8 cellular contexts compared by ENCODE assay signal in genomic region chr10:62818426-62819011, GRCh38. TPM values are rescaled to one million over a fixed set of nuclear protein-coding genes. Genes with fewer than 3 reads are reported as not detected.
DNase-seq lines count a peak whose midpoint lies in the region; ATAC-seq and TF ChIP-seq lines count a peak whose summit lies in the region.

No MANE protein-coding gene starts in this region.

- intact Hi-C loops in activated CD4-positive, alpha-beta T cell treated with anti-CD3 and anti-CD28 coated beads for 36 hours (cut with DNase I, micrococcal nuclease): loop anchor here (1.0 to 10.0 kb wide), 12 partner anchors 35 to 814 kb away; partner anchors contain the start of gene REEP3 (in 1 of the 2)
- intact Hi-C loops in naive thymus-derived CD4-positive, alpha-beta T cell (cut with micrococcal nuclease): loop anchor here (1.0 to 10.0 kb wide), 14 partner anchors 126 to 904 kb away; partner anchors contain the start of gene RTKN2 (in 2 of the 2)

- ATAC-seq in activated CD4-positive, alpha-beta T cell treated with anti-CD3 and anti-CD28 coated beads for 36 hours: no peak
- no peak for ATAC-seq in naive thymus-derived CD4-positive, alpha-beta T cell
- no peak for ATAC-seq in thoracic aorta (ENCODE audit: insufficient number of reproducible peaks, low FRiP score, low read depth)
- ATAC-seq in GM18861 (IDR thresholded peaks at IDR 0.05; ENCODE audit: unreplicated experiment): no peak

- H3K27me3 ChIP-seq in H7 (ENCODE audit: control insufficient read depth, insufficient read depth, low read length) (peaks cover 60% of the 10 kb centered on the region), thoracic aorta (replicated peaks; ENCODE audit: insufficient read depth) (no peaks in the 10 kb centered on the region)
- peaks cover 32% of the 10 kb centered on the region for H3K27me3 ChIP-seq in effector memory CD4-positive, alpha-beta T cell (replicated peaks; ENCODE audit: control insufficient read depth, insufficient read depth, low read length, poor library complexity, severe bottlenecking)
- peaks cover 3 to 7% of the 10 kb centered on the region in 2 donors for H3K27me3 ChIP-seq in naive thymus-derived CD4-positive, alpha-beta T cell (ENCODE audit: control insufficient read depth in 2 of 2, insufficient read depth in 2 of 2, low read length in 2 of 2)

- H3K9me3 ChIP-seq in effector memory CD4-positive, alpha-beta T cell (ENCODE audit: control insufficient read depth, low read length): no peaks in the 10 kb centered on the region
- H3K9me3 ChIP-seq in naive thymus-derived CD4-positive, alpha-beta T cell (ENCODE audit: control insufficient read depth in 2 of 3, low read length in 3 of 3): no peaks in the 10 kb centered on the region
- no peaks in the 10 kb centered on the region for H3K9me3 ChIP-seq in thoracic aorta

- peaks cover 27% of the 10 kb centered on the region for H3K4me1 Mint-ChIP-seq in activated CD4-positive, alpha-beta T cell treated with anti-CD3 and anti-CD28 coated beads for 36 hours
- peaks cover 28 to 45% (median 36%) of the 10 kb centered on the region in 7 donors for H3K4me1 Mint-ChIP-seq in naive thymus-derived CD4-positive, alpha-beta T cell

- H3K9me3 Mint-ChIP-seq in activated CD4-positive, alpha-beta T cell treated with anti-CD3 and anti-CD28 coated beads for 36 hours (ENCODE audit: low read depth): no peaks in the 10 kb centered on the region
- H3K9me3 Mint-ChIP-seq in naive thymus-derived CD4-positive, alpha-beta T cell: peaks cover 0 to 2% (median 0%) of the 10 kb centered on the region in 11 donors

- peaks cover 22% of the 10 kb centered on the region for H3K27me3 Mint-ChIP-seq in activated CD4-positive, alpha-beta T cell treated with anti-CD3 and anti-CD28 coated beads for 36 hours
- peaks cover 26 to 67% (median 31%) of the 10 kb centered on the region in 5 donors for H3K27me3 Mint-ChIP-seq in naive thymus-derived CD4-positive, alpha-beta T cell

- H3K4me3 Mint-ChIP-seq in activated CD4-positive, alpha-beta T cell treated with anti-CD3 and anti-CD28 coated beads for 36 hours: peak overlapping the region; percentile 99
- peak overlapping the region; percentile 83 to 100 (median 97) for H3K4me3 Mint-ChIP-seq in naive thymus-derived CD4-positive, alpha-beta T cell

- H3K36me3 ChIP-seq in H7 (replicated peaks; ENCODE audit: control insufficient read depth, insufficient read depth, low read length) (no peaks in the 10 kb centered on the region), thoracic aorta (no peaks in the 10 kb centered on the region)
- H3K36me3 ChIP-seq in effector memory CD4-positive, alpha-beta T cell (ENCODE audit: control insufficient read depth, insufficient read depth, low read length): no peaks in the 10 kb centered on the region
- no peaks in the 10 kb centered on the region for H3K36me3 ChIP-seq in naive thymus-derived CD4-positive, alpha-beta T cell (ENCODE audit: control insufficient read depth in 2 of 3, insufficient read depth in 3 of 3, low read length in 3 of 3)

- H3K4me1 ChIP-seq in effector memory CD4-positive, alpha-beta T cell (ENCODE audit: control insufficient read depth, insufficient read depth, low read length, poor library complexity, severe bottlenecking): peaks cover 41% of the 10 kb centered on the region
- H3K4me1 ChIP-seq in naive thymus-derived CD4-positive, alpha-beta T cell (ENCODE audit: control insufficient read depth in 2 of 2, insufficient read depth in 2 of 2, low read length in 2 of 2): peaks cover 17 to 23% of the 10 kb centered on the region in 2 donors
- peaks cover 20 to 44% of the 10 kb centered on the region in 2 donors for H3K4me1 ChIP-seq in thoracic aorta (ENCODE audit: control insufficient read depth in 1 of 2, low read depth in 2 of 2)

- POLR2A ChIA-PET in activated CD4-positive, alpha-beta T cell treated with anti-CD3 and anti-CD28 coated beads for 36 hours (lab: Charles Lee): interaction anchor here (0.5 to 2.5 kb wide), 6 partner anchors 12 to 287 kb away, joined by 3 to 15 read pairs (median 4); no protein-coding TSS in a partner anchor
- POLR2A ChIA-PET in naive thymus-derived CD4-positive, alpha-beta T cell (lab: Charles Lee): interaction anchor here (3.0 to 5.8 kb wide), 3 partner anchors 14 to 314 kb away, joined by 15 to 80 read pairs (median 43); partner anchors contain the start of genes ADO and NRBF2

- no peak overlapping the region for H3K27ac ChIP-seq in effector memory CD4-positive, alpha-beta T cell (ENCODE audit: insufficient read depth, low read length, poor library complexity, severe bottlenecking)
- no peak overlapping the region for H3K27ac ChIP-seq in naive thymus-derived CD4-positive, alpha-beta T cell (ENCODE audit: low read depth, low read length)
- H3K27ac ChIP-seq in thoracic aorta: no peak overlapping the region

- H3K27ac Mint-ChIP-seq in activated CD4-positive, alpha-beta T cell treated with anti-CD3 and anti-CD28 coated beads for 36 hours: peak overlapping the region; percentile 86
- peak overlapping the region in 2 of 9 donors; percentile 58 to 90 for H3K27ac Mint-ChIP-seq in naive thymus-derived CD4-positive, alpha-beta T cell

- H3K4me3 ChIP-seq in H7 (ENCODE audit: insufficient read depth, low read depth, low read length) (peak overlapping the region; percentile 26), thoracic aorta (peak overlapping the region; percentile 95)
- H3K4me3 ChIP-seq in effector memory CD4-positive, alpha-beta T cell (ENCODE audit: insufficient read depth, low read depth, low read length, poor library complexity, severe bottlenecking): peak overlapping the region; percentile 91
- H3K4me3 ChIP-seq in naive thymus-derived CD4-positive, alpha-beta T cell (ENCODE audit: low read length): peak overlapping the region; percentile 69

- peak; percentile 87 for DNase-seq in H7
- DNase-seq in activated CD4-positive, alpha-beta T cell treated with anti-CD3 and anti-CD28 coated beads for 36 hours: peak; percentile 82
- peak in 2 of 3 donors; percentile 15 to 30 for DNase-seq in effector memory CD4-positive, alpha-beta T cell
- peak in 8 of 9 donors; percentile 13 to 76 (median 38) for DNase-seq in naive thymus-derived CD4-positive, alpha-beta T cell
- DNase-seq in thoracic aorta (ENCODE audit: low spot score): no peak
- DNase-seq in effector CD8-positive, alpha-beta T cell (lab: John Stamatoyannopoulos, UW): no peak
- no peak for DNase-seq in 8988T

- CTCF ChIA-PET in activated CD4-positive, alpha-beta T cell treated with anti-CD3 and anti-CD28 coated beads for 36 hours (lab: Charles Lee): interaction anchor here (0.7 to 4.2 kb wide), 23 partner anchors 12 to 829 kb away, joined by 3 to 51 read pairs (median 5); partner anchors contain the start of gene NRBF2
- CTCF ChIA-PET in naive thymus-derived CD4-positive, alpha-beta T cell (lab: Charles Lee): interaction anchor here (0.9 to 3.9 kb wide), 13 partner anchors 12 to 381 kb away, joined by 3 to 42 read pairs (median 5); no protein-coding TSS in a partner anchor

- no peak for TF ChIP-seq CTCF in thoracic aorta (IDR thresholded peaks at IDR 0.05)

- H3K36me3 Mint-ChIP-seq in activated CD4-positive, alpha-beta T cell treated with anti-CD3 and anti-CD28 coated beads for 36 hours (ENCODE audit: low read depth): peaks cover 26% of the 10 kb centered on the region
- peaks cover 0 to 7% (median 0%) of the 10 kb centered on the region in 5 donors for H3K36me3 Mint-ChIP-seq in naive thymus-derived CD4-positive, alpha-beta T cell

RNA-seq across cellular contexts. Expression of gene EGR2, which starts 2.4 kb away (rescaled TPM):
- total RNA-seq in H7 (2014; rRNA removed; shearing (Covaris generic)): 0.14 and 0.96 TPM in 2 replicates
- 10 to 100 TPM; 46.0 to 53.9 TPM for total RNA-seq in activated CD4-positive, alpha-beta T cell treated with anti-CD3 and anti-CD28 coated beads for 36 hours
- 10 to 100 TPM in 2 of 5 experiments, 1 to 10 TPM in 1, under 1 TPM in 2; 0.46 to 14.2 (median 2.7) TPM for total RNA-seq in naive thymus-derived CD4-positive, alpha-beta T cell
- under 1 TPM in 1 of 2 donors, not detected in 1; 0.15 TPM for polyA plus RNA-seq in naive thymus-derived CD4-positive, alpha-beta T cell
- total RNA-seq in thoracic aorta: 1 to 10 TPM in 1 of 2 donors, under 1 TPM in 1; 0.95 to 3.3 TPM

RNA-seq across cellular contexts. Expression of gene ADO, which starts 14.0 kb away (rescaled TPM):
- 48.5 and 51.0 TPM in 2 replicates for total RNA-seq in H7 (2014; rRNA removed; shearing (Covaris generic))
- total RNA-seq in activated CD4-positive, alpha-beta T cell treated with anti-CD3 and anti-CD28 coated beads for 36 hours: 10 to 100 TPM; 21.5 to 23.2 TPM
- 10 to 100 TPM in 4 of 5 experiments, 1 to 10 TPM in 1; 9.8 to 21.3 (median 15.6) TPM for total RNA-seq in naive thymus-derived CD4-positive, alpha-beta T cell
- polyA plus RNA-seq in naive thymus-derived CD4-positive, alpha-beta T cell: 1 to 10 TPM; 2.0 to 2.3 TPM
- 10 to 100 TPM; 15.8 to 22.8 TPM for total RNA-seq in thoracic aorta

Comparison
In these comparisons a context has a peak if more than half of its experiments do, and no peak if none do; other contexts are left out.
1. DNase-seq: peak in H7 (single experiment), activated CD4-positive, alpha-beta T cell treated with anti-CD3 and anti-CD28 coated beads for 36 hours (single experiment), effector memory CD4-positive, alpha-beta T cell (2 of 3) and naive thymus-derived CD4-positive, alpha-beta T cell (8 of 9); none in thoracic aorta (single experiment), effector CD8-positive, alpha-beta T cell (single experiment) and 8988T (single experiment).
2. H3K4me3 ChIP-seq: peak in every context shown above with its lines; median percentile 95 in thoracic aorta; 91 in effector memory CD4-positive, alpha-beta T cell; 69 in naive thymus-derived CD4-positive, alpha-beta T cell; 26 in H7.